Comparison of ENCODE assay signal across 8 cellular contexts in genomic region chr19:46416077-46416709, GRCh38. TPM values are rescaled to one million over a fixed set of nuclear protein-coding genes. Genes with fewer than 3 reads are reported as not detected.
DNase-seq lines count a peak whose midpoint lies in the region; ATAC-seq and TF ChIP-seq lines count a peak whose summit lies in the region.

No MANE protein-coding gene starts in this region.

- no peak overlapping the region for H3K27ac Mint-ChIP-seq in CD4-positive, alpha-beta memory T cell

- 26% methylated on average over 31 of the region's 41 CpGs for WGBS in SK-N-SH (ENCODE audit: low lambda C conversion rate)

- H3K9me2 ChIP-seq in SK-N-SH, result no peaks in the 10 kb centered on the region

- no peaks in the 10 kb centered on the region for H3K36me3 ChIP-seq in SK-N-SH (replicated peaks in 1 of 2; ENCODE audit: control insufficient read depth in 1 of 2, insufficient read depth in 2 of 2, low read length in 1 of 2)
- no peaks in the 10 kb centered on the region for H3K36me3 ChIP-seq in fibroblast of lung (ENCODE audit: control insufficient read depth, insufficient read depth, low read length)
- no peaks in the 10 kb centered on the region for H3K36me3 ChIP-seq in muscle layer of duodenum (ENCODE audit: control insufficient read depth in 1 of 2, insufficient read depth in 2 of 2, low read length in 2 of 2)
- no peaks in the 10 kb centered on the region for H3K36me3 ChIP-seq in uterus
- no peaks in the 10 kb centered on the region for H3K36me3 ChIP-seq in CD4-positive, alpha-beta memory T cell (ENCODE audit: insufficient read depth, low read length)

- peaks cover 29 to 39% of the 10 kb centered on the region in 2 donors for H3K27me3 Mint-ChIP-seq in CD4-positive, alpha-beta memory T cell

- H3K79me2 ChIP-seq in SK-N-SH (ENCODE audit: insufficient read depth) (no peaks in the 10 kb centered on the region), fibroblast of lung (ENCODE audit: control insufficient read depth, insufficient read depth, low read length) (peaks cover 2% of the 10 kb centered on the region)

- no peak for TF ChIP-seq RAD21 in SK-N-SH (IDR thresholded peaks at IDR 0.05; ENCODE audit: low read length)

- DNase-seq in DMS53 (lab: John Stamatoyannopoulos, UW) (peak; percentile 91), MV-4-11 (lab: John Stamatoyannopoulos, UW) (peak; percentile 32), SK-N-SH (peak; percentile 95), fibroblast of lung (ENCODE audit: low read depth in 2 of 2) (peak; percentile 83 to 88), uterus (peak; percentile 90 to 93)
- no peak for DNase-seq in CD4-positive, alpha-beta memory T cell

- intact Hi-C loops in uterus (cut with DNase I; ENCODE audit: low total_unique reads), result no loop called here
- intact Hi-C loops in CD4-positive, alpha-beta memory T cell (cut with micrococcal nuclease), result no loop called here

- peak overlapping the region; percentile 20; the same call in 1 of the 2 replicates for H3K9ac ChIP-seq in SK-N-SH
- H3K9ac ChIP-seq in fibroblast of lung (ENCODE audit: insufficient read depth, low read length), result peak overlapping the region; percentile 37

- H3K9me3 ChIP-seq in SK-N-SH (no peaks in the 10 kb centered on the region), fibroblast of lung (ENCODE audit: control insufficient read depth, insufficient read depth, low read depth, low read length) (no peaks in the 10 kb centered on the region), muscle layer of duodenum (ENCODE audit: control insufficient read depth in 1 of 2, low read length in 2 of 2) (no peaks in the 10 kb centered on the region), uterus (no peaks in the 10 kb centered on the region)
- no peaks in the 10 kb centered on the region for H3K9me3 ChIP-seq in CD4-positive, alpha-beta memory T cell (ENCODE audit: control insufficient read depth in 1 of 2, low read length in 2 of 2)

- H3K4me1 ChIP-seq in SK-N-SH (ENCODE audit: control insufficient read depth in 1 of 2, insufficient read depth in 2 of 2, low read depth in 1 of 2, low read length in 1 of 2), result peaks cover 4 to 8% of the 10 kb centered on the region in 2 experiments; a peak in 3 of 4 replicates
- H3K4me1 ChIP-seq in fibroblast of lung (ENCODE audit: control insufficient read depth, extremely low read depth, insufficient read depth, low read length), result peaks cover 2% of the 10 kb centered on the region
- H3K4me1 ChIP-seq in muscle layer of duodenum (ENCODE audit: control insufficient read depth in 1 of 2, insufficient read depth in 2 of 2, low read length in 2 of 2), result peaks cover 0 to 30% of the 10 kb centered on the region in 2 donors
- H3K4me1 ChIP-seq in uterus, result no peaks in the 10 kb centered on the region
- peaks cover 7% of the 10 kb centered on the region for H3K4me1 ChIP-seq in CD4-positive, alpha-beta memory T cell (ENCODE audit: insufficient read depth, low read length)

- no peaks in the 10 kb centered on the region for H3F3A ChIP-seq in SK-N-SH (replicated peaks; ENCODE audit: insufficient read depth)

- H4K20me1 ChIP-seq in SK-N-SH (ENCODE audit: insufficient read depth), result no peaks in the 10 kb centered on the region
- H4K20me1 ChIP-seq in fibroblast of lung (ENCODE audit: control insufficient read depth, extremely low read depth, insufficient read depth, low read length), result no peaks in the 10 kb centered on the region

- H3K36me3 Mint-ChIP-seq in CD4-positive, alpha-beta memory T cell, result no peaks in the 10 kb centered on the region

- H3K4me1 Mint-ChIP-seq in CD4-positive, alpha-beta memory T cell, result peaks cover 0 to 13% (median 3%) of the 10 kb centered on the region in 4 donors

- H3K9me3 Mint-ChIP-seq in CD4-positive, alpha-beta memory T cell, result peaks cover 0 to 3% (median 0%) of the 10 kb centered on the region in 8 donors

- H2AFZ ChIP-seq in SK-N-SH (ENCODE audit: low read depth), result peak overlapping the region; percentile 58; the same call in 1 of the 2 replicates
- H2AFZ ChIP-seq in fibroblast of lung (ENCODE audit: low read length), result peak overlapping the region; percentile 69

- H3K4me2 ChIP-seq in SK-N-SH (peak overlapping the region; percentile 71), fibroblast of lung (ENCODE audit: extremely low read depth, insufficient read depth, low read length) (peak overlapping the region; percentile 97)

- CTCF ChIA-PET in SK-N-SH (lab: Yijun Ruan, JAX), result interaction anchor here (0.7 to 4.1 kb wide), 8 partner anchors 13 to 97 kb away, joined by 3 to 24 read pairs (median 4); no protein-coding TSS in a partner anchor
- CTCF ChIA-PET in CD4-positive, alpha-beta memory T cell (lab: Charles Lee; ENCODE audit: partially characterized antibody), result interaction anchor here (1.4 kb wide), 1 partner anchor 14 kb away, joined by 3 read pairs; no protein-coding TSS in a partner anchor

- no peak for TF ChIP-seq EP300 in SK-N-SH (IDR thresholded peaks at IDR 0.05; ENCODE audit: borderline replicate concordance in 1 of 2, low read depth in 1 of 2, low read length in 1 of 2)

- no peaks in the 10 kb centered on the region for H3K27me3 ChIP-seq in SK-N-SH (ENCODE audit: insufficient read depth)
- H3K27me3 ChIP-seq in fibroblast of lung (ENCODE audit: control insufficient read depth, insufficient read depth, low read length), result no peaks in the 10 kb centered on the region
- H3K27me3 ChIP-seq in muscle layer of duodenum (ENCODE audit: low read depth, low read length), result peaks cover 19% of the 10 kb centered on the region
- H3K27me3 ChIP-seq in uterus, result no peaks in the 10 kb centered on the region
- H3K27me3 ChIP-seq in CD4-positive, alpha-beta memory T cell (ENCODE audit: insufficient read depth, low read length), result peaks cover 10% of the 10 kb centered on the region

- peak overlapping the region in 2 of 8 donors; percentile 54 to 56 for H3K4me3 Mint-ChIP-seq in CD4-positive, alpha-beta memory T cell

- H3K4me3 ChIP-seq in SK-N-SH (ENCODE audit: low read depth in 2 of 2, low read length in 1 of 2) (peak overlapping the region; percentile 38 to 46), fibroblast of lung (replicated peaks in 1 of 4; ENCODE audit: control extremely low read depth in 1 of 4, insufficient read depth in 1 of 4, low read depth in 3 of 4, low read length in 4 of 4) (peak overlapping the region; percentile 47 to 56 (median 54)), muscle layer of duodenum (ENCODE audit: low read depth in 1 of 2, low read length in 2 of 2) (peak overlapping the region; percentile 11 to 49), uterus (peak overlapping the region in 1 of 2 donors; percentile 24)
- no peak overlapping the region for H3K4me3 ChIP-seq in CD4-positive, alpha-beta memory T cell (ENCODE audit: low read length in 2 of 2)

- no peak for TF ChIP-seq CTCF in SK-N-SH (IDR thresholded peaks at IDR 0.05)
- no peak for TF ChIP-seq CTCF in fibroblast of lung (conservative IDR thresholded peaks at IDR 0.05 in 1 of 2, IDR thresholded peaks at IDR 0.05 in 1 of 2; ENCODE audit: low read depth in 1 of 2, low read length in 2 of 2)
- TF ChIP-seq CTCF in uterus (IDR thresholded peaks at IDR 0.05), result no peak

- POLR2A ChIA-PET in SK-N-SH (lab: Yijun Ruan, JAX), result no interaction called here
- POLR2A ChIA-PET in CD4-positive, alpha-beta memory T cell (lab: Charles Lee; ENCODE audit: partially characterized antibody), result no interaction called here

- TF ChIP-seq POLR2A in uterus (IDR thresholded peaks at IDR 0.05) (no peak), GM18505 (IDR thresholded peaks at IDR 0.05; ENCODE audit: borderline replicate concordance, extremely low read depth, insufficient read depth, insufficient read length) (no peak)

- ATAC-seq in GM18505 (IDR thresholded peaks at IDR 0.05; ENCODE audit: unreplicated experiment), result no peak

- H3K27ac ChIP-seq in SK-N-SH (ENCODE audit: low read depth in 2 of 2, low read length in 1 of 2), result peak overlapping the region; percentile 27 to 72
- no peak overlapping the region for H3K27ac ChIP-seq in fibroblast of lung (ENCODE audit: insufficient read depth, low read length)
- no peak overlapping the region for H3K27ac ChIP-seq in muscle layer of duodenum (ENCODE audit: low read length)
- H3K27ac ChIP-seq in uterus, result peak overlapping the region; percentile 74
- no peak overlapping the region for H3K27ac ChIP-seq in CD4-positive, alpha-beta memory T cell (ENCODE audit: low read depth, low read length)

TF ChIP-seq in SK-N-SH, 30 proteins besides CTCF, POLR2A, EP300 and RAD21 (continues in another document):
- no peak for TF ChIP-seq TCF12 (IDR thresholded peaks at IDR 0.05)
- TF ChIP-seq MXI1 (IDR thresholded peaks at IDR 0.05; ENCODE audit: low read depth, low read length), result peak; percentile 71; the same call in 1 of the 2 replicates

RNA-seq across cellular contexts. Expression of gene CCDC8, which starts 2.8 kb away (rescaled TPM):
- polyA plus RNA-seq in SK-N-SH (2012; rRNA removed) (0.03 TPM in 1 of 2 replicates, not detected in the other), fibroblast of lung (1.9 and 4.8 TPM in 2 replicates)
- polyA plus RNA-seq in SK-N-SH (2012; cell fraction: cytosol; rRNA removed), result 0.01 TPM in 2 replicates
- polyA plus RNA-seq in SK-N-SH (2012; cell fraction: nucleus; rRNA removed), result 0.04 and 0.06 TPM in 2 replicates
- total RNA-seq in fibroblast of lung (13.4 and 17.2 TPM in 2 replicates), uterus (10 to 100 TPM in 2 of 4 donors, 1 to 10 TPM in 2; 7.2 to 89.1 (median 26.2) TPM)
- 3.3 and 10.0 TPM in 2 replicates for polyA plus RNA-seq in fibroblast of lung (2012)
- polyA minus RNA-seq in fibroblast of lung (ENCODE audit: low replicate concordance), result 2.0 and 5.3 TPM in 2 replicates
- not detected for total RNA-seq in CD4-positive, alpha-beta memory T cell
- polyA plus RNA-seq in CD4-positive, alpha-beta memory T cell, result not detected

RNA-seq across cellular contexts. Expression of gene PNMA8C, which starts 12.5 kb away (rescaled TPM):
- 1.3 and 1.6 TPM in 2 replicates for polyA plus RNA-seq in SK-N-SH (2012; rRNA removed)
- 1.1 and 1.4 TPM in 2 replicates for polyA plus RNA-seq in SK-N-SH (2012; cell fraction: cytosol; rRNA removed)
- 1.6 and 1.8 TPM in 2 replicates for polyA plus RNA-seq in SK-N-SH (2012; cell fraction: nucleus; rRNA removed)
- under 0.01 and 0.17 TPM in 2 replicates for total RNA-seq in fibroblast of lung
- polyA plus RNA-seq in fibroblast of lung, result 0.01 and 0.07 TPM in 2 replicates
- polyA plus RNA-seq in fibroblast of lung (2012), result 0.05 TPM in 1 of 2 replicates, not detected in the other
- polyA minus RNA-seq in fibroblast of lung (ENCODE audit: low replicate concordance), result not detected in 2 replicates
- 1 to 10 TPM in 1 of 4 donors, under 1 TPM in 2, not detected in 1; under 0.01 to 3.7 (median 0.73) TPM for total RNA-seq in uterus
- total RNA-seq in CD4-positive, alpha-beta memory T cell, result not detected
- polyA plus RNA-seq in CD4-positive, alpha-beta memory T cell, result not detected

RNA-seq across cellular contexts. Expression of gene PNMA8A, which starts 55.2 kb away (rescaled TPM):
- polyA plus RNA-seq in SK-N-SH (2012; rRNA removed) (10.2 and 13.8 TPM in 2 replicates), fibroblast of lung (0.45 and 1.4 TPM in 2 replicates)
- polyA plus RNA-seq in SK-N-SH (2012; cell fraction: cytosol; rRNA removed), result 15.7 and 15.8 TPM in 2 replicates
- 6.8 and 8.5 TPM in 2 replicates for polyA plus RNA-seq in SK-N-SH (2012; cell fraction: nucleus; rRNA removed)
- total RNA-seq in fibroblast of lung (3.9 and 8.9 TPM in 2 replicates), uterus (10 to 100 TPM in 3 of 4 donors, 1 to 10 TPM in 1; 8.7 to 69.7 (median 16.1) TPM)
- polyA plus RNA-seq in fibroblast of lung (2012), result 0.56 and 1.4 TPM in 2 replicates
- polyA minus RNA-seq in fibroblast of lung (ENCODE audit: low replicate concordance), result 0.41 TPM in 1 of 2 replicates, not detected in the other
- total RNA-seq in CD4-positive, alpha-beta memory T cell, result under 1 TPM in 1 of 2 experiments, not detected in 1; 0.26 TPM
- polyA plus RNA-seq in CD4-positive, alpha-beta memory T cell, result under 1 TPM in 1 of 2 donors, not detected in 1; 0.13 TPM

Comparison
In these comparisons a context has a peak if more than half of its experiments do, and no peak if none do; other contexts are left out.
1. DNase-seq: peak in DMS53 (single experiment), MV-4-11 (single experiment), SK-N-SH (single experiment), fibroblast of lung (2 of 2) and uterus (2 of 2); none in CD4-positive, alpha-beta memory T cell (0 of 5).
2. H3K27ac ChIP-seq: peak in SK-N-SH (2 of 2) and uterus (2 of 2); none in fibroblast of lung (single experiment), muscle layer of duodenum (single experiment) and CD4-positive, alpha-beta memory T cell (single experiment).
3. H3K4me3 ChIP-seq: peak in SK-N-SH (2 of 2), fibroblast of lung (4 of 4) and muscle layer of duodenum (2 of 2); none in CD4-positive, alpha-beta memory T cell (0 of 2).
4. RNA of gene CCDC8, which starts 2.8 kb away (total RNA-seq): 7.2 to 89.1 TPM in uterus and 13.4 to 17.2 TPM in fibroblast of lung; not detected in CD4-positive, alpha-beta memory T cell; every median in the first group is over 4 times any median in the second.